ENCODE assay signal across 23 cellular contexts in the genomic region with DNA sequence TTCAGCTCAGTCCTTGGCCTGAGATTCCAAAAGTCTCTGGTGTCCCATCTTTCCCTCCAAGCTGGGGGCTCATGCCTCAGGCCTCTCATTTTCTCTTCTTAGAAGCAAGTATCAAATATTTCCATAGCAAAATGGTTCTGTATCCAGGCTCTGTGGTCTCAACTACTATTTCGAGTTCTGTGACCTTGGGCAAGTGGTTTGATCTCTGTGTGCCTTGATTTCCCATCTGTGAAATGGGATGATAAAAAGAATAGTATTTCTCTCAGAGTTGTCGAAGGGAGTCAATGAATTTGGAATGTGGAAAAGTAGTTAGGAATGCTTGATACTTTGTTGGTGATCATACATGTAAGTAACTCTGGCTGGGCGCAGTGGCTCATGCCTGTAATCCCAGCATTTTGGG. TPM values are rescaled to one million over a fixed set of nuclear protein-coding genes. Genes with fewer than 3 reads are reported as not detected.
"Had no signal": no experiment of that assay in that cellular context is flagged by ENCODE, and none has a peak within 500 bp of the region (broad histone marks: within the 10 kb centered on the region; RNA-seq: fewer than 3 reads in every experiment).

No MANE protein-coding gene starts in this region.

- H3K27ac ChIP-seq: coronary artery, epithelial cell of prostate, esophagus squamous epithelium, gastrocnemius medialis, heart right ventricle, left lung, lower lobe of right lung had no signal

- H3K4me3 Mint-ChIP-seq: effector memory CD8-positive, alpha-beta T cell; endodermal cell; mesothelial cell of epicardium; naive B cell had no signal

- ATAC-seq: effector memory CD8-positive, alpha-beta T cell; esophagus mucosa; gastrocnemius medialis; left cardiac atrium; left lung; lower lobe of right lung; mucosa of descending colon had no signal

- H3K9me3 Mint-ChIP-seq: effector memory CD8-positive, alpha-beta T cell; endodermal cell; mesothelial cell of epicardium had no signal

- H3K27ac Mint-ChIP-seq: effector memory CD8-positive, alpha-beta T cell; endodermal cell; mesothelial cell of epicardium had no signal

- H3K9me3 ChIP-seq: esophagus squamous epithelium, gastrocnemius medialis, heart right ventricle, left lung, lower lobe of right lung, mucosa of descending colon had no signal

- H3K4me1 ChIP-seq: gastrocnemius medialis had no signal

- DNase-seq: effector CD8-positive, alpha-beta T cell; effector memory CD8-positive, alpha-beta T cell; endodermal cell; erythroblast; esophagus squamous epithelium; foreskin fibroblast; gastrocnemius medialis; glutamatergic neuron; head of caudate nucleus; heart right ventricle; hippocampal formation; left cardiac atrium; left lung; left ventricle myocardium superior; lower lobe of right lung; mesenchymal stem cell; mucosa of descending colon; naive B cell had no signal

- H3K4me3 ChIP-seq: coronary artery, esophagus squamous epithelium, gastrocnemius medialis, heart right ventricle, left lung, lower lobe of right lung, mucosa of descending colon had no signal

- H3K36me3 ChIP-seq: esophagus squamous epithelium, gastrocnemius medialis, left lung, lower lobe of right lung had no signal

RNA-seq across cellular contexts. Expression of a gene that starts 6.4 kb away (rescaled TPM):
- polyA plus RNA-seq: keratinocyte had no signal
